1 cellular context compared by ENCODE assay signal in the genomic region with DNA sequence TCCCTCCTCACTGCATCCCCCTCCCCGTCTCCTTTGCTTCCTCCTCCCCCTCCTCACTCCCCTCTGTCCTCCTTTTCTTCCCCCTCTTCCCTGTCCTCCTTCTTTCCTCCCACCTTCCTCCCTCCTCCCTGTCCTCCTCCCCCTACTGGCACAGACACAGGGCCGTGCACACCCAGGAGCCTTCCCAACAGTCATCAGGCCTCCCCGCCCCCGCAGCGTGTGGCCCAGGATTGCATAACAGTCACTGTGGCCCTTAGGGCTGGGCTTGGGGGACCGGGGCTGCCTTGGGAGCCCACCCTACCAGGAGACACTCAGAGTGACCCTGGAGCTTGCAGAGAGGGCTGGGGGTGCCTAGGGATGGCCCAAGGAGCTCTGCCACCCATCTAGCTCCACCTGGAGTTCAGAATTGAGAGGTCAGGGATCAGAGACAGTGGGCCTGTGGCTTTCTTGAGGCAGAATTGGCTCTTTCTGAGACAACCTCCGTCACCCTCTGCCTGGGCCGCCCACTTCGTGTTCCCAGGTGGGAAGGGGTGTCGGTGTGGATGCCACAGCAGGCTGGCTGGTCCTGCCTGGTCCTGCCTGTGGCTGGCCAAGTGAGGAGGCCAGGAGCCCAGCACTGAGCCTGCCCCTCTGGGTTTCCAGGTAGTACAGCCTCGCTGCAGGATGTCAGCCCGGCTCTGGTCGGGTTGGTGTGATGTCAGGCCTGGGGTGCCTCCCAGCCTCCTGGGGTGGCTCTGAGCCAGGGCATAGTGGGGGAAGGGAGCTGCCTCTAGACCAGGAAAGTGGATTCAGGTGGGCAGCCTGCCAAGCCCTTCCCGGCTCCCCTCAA.
TF ChIP-seq lines count a peak whose summit lies in the region.

No MANE protein-coding gene starts in this region.

TF ChIP-seq in K562, 482 proteins besides CTCF, POLR2A, EP300 and RAD21 (continued from another document and continues in another):
- TF ChIP-seq NFE2L1 (tag; IDR thresholded peaks at IDR 0.05; ENCODE audit: borderline replicate concordance, low read depth) (no peak), CEBPB (tag; IDR thresholded peaks at IDR 0.05) (peak; percentile 98), RFX5 (IDR thresholded peaks at IDR 0.05; ENCODE audit: low read depth, low read length) (no peak), ZNF766 (CRISPR knock-in tag; conservative IDR thresholded peaks at IDR 0.05) (0 out of 2 replicates have a peak, but pooled peaks have one; percentile 16), TCF7 (IDR thresholded peaks at IDR 0.05; ENCODE audit: borderline replicate concordance) (no peak), ZNF311 (CRISPR knock-in tag; IDR thresholded peaks at IDR 0.05) (no peak), AFF1 (IDR thresholded peaks at IDR 0.05; ENCODE audit: low read depth in 1 of 2, partially characterized antibody in 2 of 2) (peak in 1 of 2 experiments; percentile 52), ZFP30 (CRISPR knock-in tag; IDR thresholded peaks at IDR 0.05; ENCODE audit: borderline replicate concordance) (no peak), XRCC5 (IDR thresholded peaks at IDR 0.05; ENCODE audit: low read depth, low read length) (no peak), POLR2B (IDR thresholded peaks at IDR 0.05; ENCODE audit: low read depth, partially characterized antibody) (no peak), MIER1 (IDR thresholded peaks at IDR 0.05; ENCODE audit: low read depth) (0 out of 2 replicates have a peak, but pooled peaks have one; percentile 27), ZBTB40 (IDR thresholded peaks at IDR 0.05) (no peak), ZBTB40 (CRISPR knock-in tag; IDR thresholded peaks at IDR 0.05) (no peak), SMAD4 (CRISPR knock-in tag; conservative IDR thresholded peaks at IDR 0.05) (0 out of 2 replicates have a peak, but pooled peaks have one; percentile 30), CBFA2T2 (conservative IDR thresholded peaks at IDR 0.05) (0 out of 2 replicates have a peak, but pooled peaks have one; percentile 4), ZNF41 (CRISPR knock-in tag; conservative IDR thresholded peaks at IDR 0.05) (no peak), SMAD2 (IDR thresholded peaks at IDR 0.05; ENCODE audit: low read depth, low read length) (no peak), BCOR (IDR thresholded peaks at IDR 0.05) (peak; percentile 20; the same call in 1 of the 2 replicates), TBP (optimal IDR thresholded peaks at IDR 0.05; ENCODE audit: low read depth, low read length) (no peak), KLF6 (CRISPR knock-in tag; IDR thresholded peaks at IDR 0.05; ENCODE audit: borderline replicate concordance) (no peak), ZNF316 (IDR thresholded peaks at IDR 0.05) (no peak), NCOR1 (IDR thresholded peaks at IDR 0.05) (peak; percentile 37; the same call in 1 of the 2 replicates), DDX20 (tag; IDR thresholded peaks at IDR 0.05; ENCODE audit: low read depth) (no peak), ELF2 (CRISPR knock-in tag; IDR thresholded peaks at IDR 0.05) (no peak), JUN (IDR thresholded peaks at IDR 0.05; ENCODE audit: borderline replicate concordance, low read depth, low read length) (0 out of 2 replicates have a peak, but pooled peaks have one; percentile 27), JUN (CRISPR knock-in tag; IDR thresholded peaks at IDR 0.05; ENCODE audit: borderline replicate concordance) (no peak), ZEB2 (IDR thresholded peaks at IDR 0.05) (peak; percentile 41; the same call in 1 of the 2 replicates), ZNF707 (CRISPR knock-in tag; conservative IDR thresholded peaks at IDR 0.05) (no peak), NEUROD1 (IDR thresholded peaks at IDR 0.05; ENCODE audit: borderline replicate concordance, low read depth, low read length, partially characterized antibody) (no peak), ZNF197 (CRISPR knock-in tag; IDR thresholded peaks at IDR 0.05; ENCODE audit: low read depth) (no peak)
- TF ChIP-seq, protein P1, sequence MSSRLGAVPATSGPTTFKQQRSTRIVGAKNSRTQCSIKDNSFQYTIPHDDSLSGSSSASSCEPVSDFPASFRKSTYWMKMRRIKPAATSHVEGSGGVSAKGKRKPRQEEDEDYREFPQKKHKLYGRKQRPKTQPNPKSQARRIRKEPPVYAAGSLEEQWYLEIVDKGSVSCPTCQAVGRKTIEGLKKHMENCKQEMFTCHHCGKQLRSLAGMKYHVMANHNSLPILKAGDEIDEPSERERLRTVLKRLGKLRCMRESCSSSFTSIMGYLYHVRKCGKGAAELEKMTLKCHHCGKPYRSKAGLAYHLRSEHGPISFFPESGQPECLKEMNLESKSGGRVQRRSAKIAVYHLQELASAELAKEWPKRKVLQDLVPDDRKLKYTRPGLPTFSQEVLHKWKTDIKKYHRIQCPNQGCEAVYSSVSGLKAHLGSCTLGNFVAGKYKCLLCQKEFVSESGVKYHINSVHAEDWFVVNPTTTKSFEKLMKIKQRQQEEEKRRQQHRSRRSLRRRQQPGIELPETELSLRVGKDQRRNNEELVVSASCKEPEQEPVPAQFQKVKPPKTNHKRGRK (tag; IDR thresholded peaks at IDR 0.05), result 0 out of 2 replicates have a peak, but pooled peaks have one; percentile 19
- TF ChIP-seq, protein P2, sequence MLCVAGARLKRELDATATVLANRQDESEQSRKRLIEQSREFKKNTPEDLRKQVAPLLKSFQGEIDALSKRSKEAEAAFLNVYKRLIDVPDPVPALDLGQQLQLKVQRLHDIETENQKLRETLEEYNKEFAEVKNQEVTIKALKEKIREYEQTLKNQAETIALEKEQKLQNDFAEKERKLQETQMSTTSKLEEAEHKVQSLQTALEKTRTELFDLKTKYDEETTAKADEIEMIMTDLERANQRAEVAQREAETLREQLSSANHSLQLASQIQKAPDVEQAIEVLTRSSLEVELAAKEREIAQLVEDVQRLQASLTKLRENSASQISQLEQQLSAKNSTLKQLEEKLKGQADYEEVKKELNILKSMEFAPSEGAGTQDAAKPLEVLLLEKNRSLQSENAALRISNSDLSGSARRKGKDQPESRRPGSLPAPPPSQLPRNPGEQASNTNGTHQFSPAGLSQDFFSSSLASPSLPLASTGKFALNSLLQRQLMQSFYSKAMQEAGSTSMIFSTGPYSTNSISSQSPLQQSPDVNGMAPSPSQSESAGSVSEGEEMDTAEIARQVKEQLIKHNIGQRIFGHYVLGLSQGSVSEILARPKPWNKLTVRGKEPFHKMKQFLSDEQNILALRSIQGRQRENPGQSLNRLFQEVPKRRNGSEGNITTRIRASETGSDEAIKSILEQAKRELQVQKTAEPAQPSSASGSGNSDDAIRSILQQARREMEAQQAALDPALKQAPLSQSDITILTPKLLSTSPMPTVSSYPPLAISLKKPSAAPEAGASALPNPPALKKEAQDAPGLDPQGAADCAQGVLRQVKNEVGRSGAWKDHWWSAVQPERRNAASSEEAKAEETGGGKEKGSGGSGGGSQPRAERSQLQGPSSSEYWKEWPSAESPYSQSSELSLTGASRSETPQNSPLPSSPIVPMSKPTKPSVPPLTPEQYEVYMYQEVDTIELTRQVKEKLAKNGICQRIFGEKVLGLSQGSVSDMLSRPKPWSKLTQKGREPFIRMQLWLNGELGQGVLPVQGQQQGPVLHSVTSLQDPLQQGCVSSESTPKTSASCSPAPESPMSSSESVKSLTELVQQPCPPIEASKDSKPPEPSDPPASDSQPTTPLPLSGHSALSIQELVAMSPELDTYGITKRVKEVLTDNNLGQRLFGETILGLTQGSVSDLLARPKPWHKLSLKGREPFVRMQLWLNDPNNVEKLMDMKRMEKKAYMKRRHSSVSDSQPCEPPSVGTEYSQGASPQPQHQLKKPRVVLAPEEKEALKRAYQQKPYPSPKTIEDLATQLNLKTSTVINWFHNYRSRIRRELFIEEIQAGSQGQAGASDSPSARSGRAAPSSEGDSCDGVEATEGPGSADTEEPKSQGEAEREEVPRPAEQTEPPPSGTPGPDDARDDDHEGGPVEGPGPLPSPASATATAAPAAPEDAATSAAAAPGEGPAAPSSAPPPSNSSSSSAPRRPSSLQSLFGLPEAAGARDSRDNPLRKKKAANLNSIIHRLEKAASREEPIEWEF (CRISPR knock-in tag; IDR thresholded peaks at IDR 0.05), result no peak
- TF ChIP-seq, protein P3, sequence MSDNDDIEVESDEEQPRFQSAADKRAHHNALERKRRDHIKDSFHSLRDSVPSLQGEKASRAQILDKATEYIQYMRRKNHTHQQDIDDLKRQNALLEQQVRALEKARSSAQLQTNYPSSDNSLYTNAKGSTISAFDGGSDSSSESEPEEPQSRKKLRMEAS (CRISPR knock-in tag; IDR thresholded peaks at IDR 0.05), result peak; percentile 55
- TF ChIP-seq, protein P4, sequence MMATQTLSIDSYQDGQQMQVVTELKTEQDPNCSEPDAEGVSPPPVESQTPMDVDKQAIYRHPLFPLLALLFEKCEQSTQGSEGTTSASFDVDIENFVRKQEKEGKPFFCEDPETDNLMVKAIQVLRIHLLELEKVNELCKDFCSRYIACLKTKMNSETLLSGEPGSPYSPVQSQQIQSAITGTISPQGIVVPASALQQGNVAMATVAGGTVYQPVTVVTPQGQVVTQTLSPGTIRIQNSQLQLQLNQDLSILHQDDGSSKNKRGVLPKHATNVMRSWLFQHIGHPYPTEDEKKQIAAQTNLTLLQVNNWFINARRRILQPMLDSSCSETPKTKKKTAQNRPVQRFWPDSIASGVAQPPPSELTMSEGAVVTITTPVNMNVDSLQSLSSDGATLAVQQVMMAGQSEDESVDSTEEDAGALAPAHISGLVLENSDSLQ (IDR thresholded peaks at IDR 0.05), result peak; percentile 71; the same call in 1 of the 2 replicates
